Comparison of ENCODE assay signal across 30 cellular contexts in genomic region chr3:15591235-15591634, GRCh38.
"Had no signal": no experiment of that assay in that cellular context is flagged by ENCODE, and none has a peak within 500 bp of the region (broad histone marks: within the 10 kb centered on the region; RNA-seq: fewer than 3 reads in every experiment).

No MANE protein-coding gene starts in this region.

- H3K4me3 Mint-ChIP-seq: activated CD8-positive, alpha-beta T cell treated with anti-CD3 and anti-CD28 coated beads for 36 hours; effector memory CD8-positive, alpha-beta T cell; nephron progenitor cell; stimulated activated naive B cell treated with anti-CD40 and anti-IgM and Interleukin-4, amounts not matched to agents 10 μg/mL and 1 μg/mL and 100 μg/mL, for 72 hours had no signal

- H3K27me3 ChIP-seq: adrenal gland, body of pancreas, cardiac muscle cell, gastroesophageal sphincter, hepatocyte, neutrophil, ovary, sigmoid colon, tibial nerve had no signal

- H3K27ac ChIP-seq: adrenal gland, body of pancreas, cardiac muscle cell, gastroesophageal sphincter, hepatocyte, neutrophil, ovary, prostate gland, sigmoid colon, tibial nerve, VCaP had no signal

- H3K4me1 Mint-ChIP-seq: nephron progenitor cell had no signal

- H3K27me3 Mint-ChIP-seq: activated CD8-positive, alpha-beta T cell treated with anti-CD3 and anti-CD28 coated beads for 36 hours; effector memory CD8-positive, alpha-beta T cell; stimulated activated naive B cell treated with anti-CD40 and anti-IgM and Interleukin-4, amounts not matched to agents 10 μg/mL and 1 μg/mL and 100 μg/mL, for 72 hours had no signal

- H3K9me3 ChIP-seq: adrenal gland, body of pancreas, gastroesophageal sphincter, neutrophil, ovary, prostate gland, sigmoid colon, tibial nerve had no signal

- H3K4me1 ChIP-seq: adrenal gland, body of pancreas, gastroesophageal sphincter, prostate gland, sigmoid colon, tibial nerve had no signal

- H3K4me3 ChIP-seq: adrenal gland, body of pancreas, cardiac muscle cell, gastroesophageal sphincter, hepatocyte, ovary, prostate gland, sigmoid colon, smooth muscle cell, tibial nerve had no signal

- DNase-seq: activated CD4-positive, alpha-beta T cell treated with anti-CD3 and anti-CD28 coated beads for 4 hours; activated CD8-positive, alpha-beta T cell treated with anti-CD3 and anti-CD28 coated beads for 36 hours; activated effector memory CD4-positive, alpha-beta T cell treated with Interleukin-2 at 50 U/mL for 16 hours; activated naive CD4-positive, alpha-beta T cell treated with anti-CD3 and anti-CD28 coated beads, Interleukin-2, amount 50 U/mL, for 16 hours; activated T-cell treated with anti-CD3 and anti-CD28 coated beads, Interleukin-2, amount 50 U/mL, for 48 hours; adrenal gland; aorta; body of pancreas; cerebellar nuclear complex; cortex of kidney; effector memory CD8-positive, alpha-beta T cell; islet precursor cell; left ventricle myocardium superior; mammary epithelial cell; nephron progenitor cell; ovary; retina; sigmoid colon; stimulated activated CD4-positive, alpha-beta T cell treated with anti-CD3 and anti-CD28 coated beads, Interleukin-15, amount 100 ng/mL, for 24 hours; stimulated activated CD4-positive, alpha-beta T cell treated with anti-CD3 and anti-CD28 coated beads, Interleukin-2, amount 100 ng/mL, for 24 hours; stimulated activated naive B cell treated with anti-CD40 and anti-IgM and Interleukin-4, amounts not matched to agents 10 μg/mL and 1 μg/mL and 100 μg/mL, for 72 hours had no signal

- H3K9me3 Mint-ChIP-seq: activated CD8-positive, alpha-beta T cell treated with anti-CD3 and anti-CD28 coated beads for 36 hours; effector memory CD8-positive, alpha-beta T cell; nephron progenitor cell; stimulated activated naive B cell treated with anti-CD40 and anti-IgM and Interleukin-4, amounts not matched to agents 10 μg/mL and 1 μg/mL and 100 μg/mL, for 72 hours had no signal

- ATAC-seq: body of pancreas; effector memory CD8-positive, alpha-beta T cell; gastroesophageal sphincter; left ventricle myocardium superior; SK-N-SH treated with all-trans-retinoic acid at 6 μM for 48 hours; stimulated activated naive B cell treated with anti-CD40 and anti-IgM and Interleukin-4, amounts not matched to agents 10 μg/mL and 1 μg/mL and 100 μg/mL, for 72 hours had no signal

- H3K27ac Mint-ChIP-seq: activated CD8-positive, alpha-beta T cell treated with anti-CD3 and anti-CD28 coated beads for 36 hours; effector memory CD8-positive, alpha-beta T cell; stimulated activated naive B cell treated with anti-CD40 and anti-IgM and Interleukin-4, amounts not matched to agents 10 μg/mL and 1 μg/mL and 100 μg/mL, for 72 hours had no signal

- H3K36me3 ChIP-seq: ovary, prostate gland had no signal
